ENCODE assay signal across 33 cellular contexts in the genomic region with DNA sequence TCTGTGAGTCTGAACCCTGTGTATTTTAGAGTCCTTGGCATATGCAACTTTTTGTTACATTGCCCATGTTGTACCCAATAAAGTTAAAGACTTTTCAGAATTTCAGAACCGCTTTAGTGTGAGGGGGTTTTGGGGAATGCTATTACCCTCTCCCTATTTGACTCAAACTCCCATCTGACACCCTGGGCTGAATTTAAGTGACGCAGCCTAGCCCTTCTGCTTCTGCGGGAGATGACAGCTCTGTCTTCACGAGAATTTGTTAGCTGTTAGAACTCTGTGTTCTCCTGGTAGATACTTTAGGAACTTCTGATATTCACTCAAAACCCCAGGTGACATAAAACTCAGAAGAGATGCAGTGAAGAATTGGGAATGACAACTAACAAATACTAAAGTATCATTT.
"Had no signal": no experiment of that assay in that cellular context is flagged by ENCODE, and none has a peak within 500 bp of the region (broad histone marks: within the 10 kb centered on the region; RNA-seq: fewer than 3 reads in every experiment).

No MANE protein-coding gene starts in this region.

- H3K79me2 ChIP-seq: hepatocyte had no signal

- ATAC-seq: activated CD4-positive, alpha-beta T cell treated with anti-CD3 and anti-CD28 coated beads for 36 hours; activated CD8-positive, alpha-beta memory T cell treated with anti-CD3 and anti-CD28 coated beads, Interleukin-2, amount 10 ng/mL, durations not matched to agents 7 days and 5 days; activated CD8-positive, alpha-beta T cell treated with anti-CD3 and anti-CD28 coated beads, Interleukin-2, amount 10 ng/mL, durations not matched to agents 7 days and 5 days; activated naive CD8-positive, alpha-beta T cell treated with anti-CD3 and anti-CD28 coated beads, Interleukin-2, amount 50 U/mL, for 24 hours; body of pancreas; effector memory CD8-positive, alpha-beta T cell; gastroesophageal sphincter; heart right ventricle; T-helper 17 cell had no signal

- H3K27ac ChIP-seq: adrenal gland, body of pancreas, breast epithelium, cardiac muscle cell, epithelial cell of prostate, esophagus squamous epithelium, gastroesophageal sphincter, heart right ventricle, hepatocyte, WERI-Rb-1 had no signal

- H2AFZ ChIP-seq: hepatocyte had no signal

- H3K9me3 ChIP-seq: adrenal gland, body of pancreas, breast epithelium, esophagus squamous epithelium, gastroesophageal sphincter had no signal

- H3K4me3 ChIP-seq: adrenal gland, body of pancreas, breast epithelium, cardiac muscle cell, esophagus squamous epithelium, gastroesophageal sphincter, heart right ventricle, hepatocyte had no signal

- H3K36me3 ChIP-seq: adrenal gland, breast epithelium, cardiac muscle cell, esophagus squamous epithelium, gastroesophageal sphincter, heart right ventricle, WERI-Rb-1 had no signal

- H3K4me2 ChIP-seq: hepatocyte had no signal

- DNase-seq: activated CD4-positive, alpha-beta memory T cell treated with anti-CD3 and anti-CD28 coated beads for 36 hours; activated CD4-positive, alpha-beta T cell treated with anti-CD3 and anti-CD28 coated beads for 36 hours; activated CD4-positive, alpha-beta T cell treated with anti-CD3 and anti-CD28 coated beads, Interleukin-2, amount 10 ng/mL, durations not matched to agents 24 days and 14 days; activated CD4-positive, CD25-positive, alpha-beta regulatory T cell; activated CD4-positive, CD25-positive, alpha-beta regulatory T cell treated with anti-CD3 and anti-CD28 coated beads, Interleukin-2, amount 50 U/mL, for 72 hours; activated CD8-positive, alpha-beta memory T cell treated with anti-CD3 and anti-CD28 coated beads, Interleukin-2, amount 10 ng/mL, durations not matched to agents 7 days and 5 days; activated CD8-positive, alpha-beta memory T cell treated with anti-CD3 and anti-CD28 coated beads, Interleukin-2, amount 50 U/mL, for 4 hours; activated CD8-positive, alpha-beta T cell treated with anti-CD3 and anti-CD28 coated beads, Interleukin-2, amount 10 ng/mL, durations not matched to agents 7 days and 5 days; activated effector memory CD4-positive, alpha-beta T cell treated with anti-CD3 and anti-CD28 coated beads, Interleukin-2, amount 50 U/mL, for 16 hours; activated naive CD4-positive, alpha-beta T cell treated with anti-CD3 and anti-CD28 coated beads for 36 hours; activated naive CD8-positive, alpha-beta T cell treated with anti-CD3 and anti-CD28 coated beads for 36 hours; activated naive CD8-positive, alpha-beta T cell treated with anti-CD3 and anti-CD28 coated beads, Interleukin-2, amount 50 U/mL, for 24 hours; activated T-cell treated with anti-CD3 and anti-CD28 coated beads, Interleukin-2, amount 50 U/mL, for 1 hour; activated T-cell treated with anti-CD3 and anti-CD28 coated beads, Interleukin-2, amount 50 U/mL, for 48 hours; adrenal gland; amygdala; aorta; body of pancreas; cortex of kidney; dermis blood vessel endothelial cell; effector CD4-positive, alpha-beta T cell; effector memory CD8-positive, alpha-beta T cell; esophagus squamous epithelium; foreskin melanocyte; heart right ventricle; T-helper 17 cell; T1000; WERI-Rb-1 had no signal

- H3K27me3 ChIP-seq: adrenal gland, body of pancreas, breast epithelium, cardiac muscle cell, esophagus squamous epithelium, gastroesophageal sphincter, heart right ventricle, hepatocyte had no signal

- H3K4me1 ChIP-seq: adrenal gland, body of pancreas, breast epithelium, esophagus squamous epithelium, heart right ventricle had no signal
